In genomic region chr11:39011822-39012221, GRCh38 we compare ENCODE assay signal across 18 cellular contexts.
DNase-seq lines count a peak whose midpoint lies in the region; ATAC-seq and TF ChIP-seq lines count a peak whose summit lies in the region.
"Had no signal": no experiment of that assay in that cellular context is flagged by ENCODE, and none has a peak within 500 bp of the region (broad histone marks: within the 10 kb centered on the region; RNA-seq: fewer than 3 reads in every experiment).

No MANE protein-coding gene starts in this region.

- H3K27ac Mint-ChIP-seq in MCF 10A (ENCODE audit: low read depth, unreplicated experiment) = peak overlapping the region; percentile 71
- H3K27ac Mint-ChIP-seq: CD4-positive, CD25-positive, alpha-beta regulatory T cell; CD8-positive, alpha-beta memory T cell; H9; IgD-negative memory B cell had no signal

- H3K27ac ChIP-seq in breast epithelium (no peak overlapping the region), RWPE2 (ENCODE audit: poor library complexity, severe bottlenecking) (no peak overlapping the region)

- H3K27me3 ChIP-seq in breast epithelium (no peaks in the 10 kb centered on the region), RWPE2 (ENCODE audit: insufficient read depth, poor library complexity, severe bottlenecking) (no peaks in the 10 kb centered on the region)
- H3K27me3 ChIP-seq: BE2C had no signal

- peak; percentile 63 for ATAC-seq in RWPE2 (ENCODE audit: low read depth)
- no peak for ATAC-seq in GM18498 (IDR thresholded peaks at IDR 0.05; ENCODE audit: unreplicated experiment)
- ATAC-seq in GM21381 (IDR thresholded peaks at IDR 0.05; ENCODE audit: unreplicated experiment) = no peak
- ATAC-seq: HepG2 had no signal

- no peak overlapping the region for H3K4me3 ChIP-seq in breast epithelium
- H3K4me3 ChIP-seq in RWPE2 (ENCODE audit: severe bottlenecking) = no peak overlapping the region
- H3K4me3 ChIP-seq in epithelial cell of esophagus (ENCODE audit: low read length) = no peak overlapping the region

- BruUV-seq in MCF 10A (replicated peaks; lab: Mats Ljungman, UMichigan) = no TSS peak

- no peaks in the 10 kb centered on the region for H3K36me3 Mint-ChIP-seq in MCF 10A (ENCODE audit: insufficient read depth, unreplicated experiment)
- H3K36me3 Mint-ChIP-seq: CD4-positive, CD25-positive, alpha-beta regulatory T cell; CD8-positive, alpha-beta memory T cell; IgD-negative memory B cell had no signal

- TF ChIP-seq POLR2A in breast epithelium (IDR thresholded peaks at IDR 0.05) = no peak

- DNase-seq in MCF 10A (ENCODE audit: unreplicated experiment) = peak; percentile 90
- DNase-seq in breast epithelium (ENCODE audit: low spot score in 2 of 2) = no peak
- DNase-seq in RWPE2 (ENCODE audit: low spot score) = no peak
- peak; percentile 14 for DNase-seq in epithelial cell of esophagus (ENCODE audit: low read depth)
- DNase-seq in EL = no peak
- no peak for DNase-seq in NCI-H526 treated with DMSO at 0.1 percent for 48 hours (lab: John Stamatoyannopoulos, UW)
- DNase-seq: 8988T; BE2C; C1 segment of cervical spinal cord; CD4-positive, CD25-positive, alpha-beta regulatory T cell; CD8-positive, alpha-beta memory T cell; COR-L47; GDM1; H9 had no signal

- POLR2A ChIA-PET in MCF 10A (lab: Yijun Ruan, JAX) = interaction anchor here (1.3 to 3.0 kb wide), 4 partner anchors 9 to 163 kb away, joined by 4 to 18 read pairs (median 4); no protein-coding TSS in a partner anchor

- intact Hi-C loops in MCF 10A (cut with micrococcal nuclease) (loop anchor here (10.0 kb wide), 1 partner anchor 87 kb away; no protein-coding TSS in a partner anchor), breast epithelium (cut with DNase I; ENCODE audit: low total_unique reads) (no loop called here)

- no peak for TF ChIP-seq CTCF in MCF 10A (IDR thresholded peaks at IDR 0.05; ENCODE audit: unreplicated experiment)
- TF ChIP-seq CTCF in breast epithelium (IDR thresholded peaks at IDR 0.05) = no peak
- TF ChIP-seq CTCF in RWPE2 (IDR thresholded peaks at IDR 0.05; ENCODE audit: poor library complexity, severe bottlenecking) = no peak
- TF ChIP-seq CTCF in epithelial cell of esophagus (IDR thresholded peaks at IDR 0.05; ENCODE audit: insufficient read depth, low read depth, low read length, missing control alignments) = no peak

- CTCF ChIA-PET in MCF 10A (lab: Yijun Ruan, JAX) = interaction anchor here (0.6 kb wide), 1 partner anchor 62 kb away, joined by 3 read pairs; no protein-coding TSS in a partner anchor

- peaks cover 14% of the 10 kb centered on the region for H3K4me1 Mint-ChIP-seq in MCF 10A (ENCODE audit: insufficient read depth, unreplicated experiment)
- H3K4me1 Mint-ChIP-seq: CD4-positive, CD25-positive, alpha-beta regulatory T cell; CD8-positive, alpha-beta memory T cell; H9; IgD-negative memory B cell had no signal

- peak overlapping the region; percentile 1 for H3K4me3 Mint-ChIP-seq in MCF 10A (ENCODE audit: unreplicated experiment)
- H3K4me3 Mint-ChIP-seq: CD4-positive, CD25-positive, alpha-beta regulatory T cell; CD8-positive, alpha-beta memory T cell; H9; IgD-negative memory B cell had no signal

- H3K36me3 ChIP-seq in breast epithelium (no peaks in the 10 kb centered on the region), RWPE2 (ENCODE audit: low read depth) (0 out of 2 replicates have a peak, but pooled peaks cover 3% of the 10 kb centered on the region)
- H3K36me3 ChIP-seq: BE2C had no signal

- H3K4me1 ChIP-seq in breast epithelium = no peaks in the 10 kb centered on the region
- peaks cover 3% of the 10 kb centered on the region for H3K4me1 ChIP-seq in RWPE2 (ENCODE audit: insufficient read depth, poor library complexity, severe bottlenecking)
- H3K4me1 ChIP-seq: BE2C had no signal

- no peaks in the 10 kb centered on the region for H3K27me3 Mint-ChIP-seq in MCF 10A (ENCODE audit: insufficient read depth, unreplicated experiment)
- H3K27me3 Mint-ChIP-seq: CD4-positive, CD25-positive, alpha-beta regulatory T cell; CD8-positive, alpha-beta memory T cell; IgD-negative memory B cell had no signal

- H3K9me3 ChIP-seq in breast epithelium (peaks cover 3% of the 10 kb centered on the region in 2 donors), RWPE2 (ENCODE audit: severe bottlenecking) (no peaks in the 10 kb centered on the region)
- H3K9me3 ChIP-seq: BE2C had no signal

- H3K9me3 Mint-ChIP-seq in MCF 10A (ENCODE audit: unreplicated experiment) = peaks cover 9% of the 10 kb centered on the region

Comparison
In these comparisons a context has a peak if more than half of its experiments do, and no peak if none do; other contexts are left out.
1. DNase-seq: peak in MCF 10A (single experiment) and epithelial cell of esophagus (single experiment); none in breast epithelium (0 of 2), RWPE2 (single experiment), EL (single experiment) and NCI-H526 treated with DMSO at 0.1 percent for 48 hours (single experiment).